12 cellular contexts compared by ENCODE assay signal in genomic region chr20:23695068-23695395, GRCh38. TPM values are rescaled to one million over a fixed set of nuclear protein-coding genes. Genes with fewer than 3 reads are reported as not detected.
"Had no signal": no experiment of that assay in that cellular context is flagged by ENCODE, and none has a peak within 500 bp of the region (broad histone marks: within the 10 kb centered on the region; RNA-seq: fewer than 3 reads in every experiment).

No MANE protein-coding gene starts in this region.

RNA-seq across cellular contexts. Expression of gene CST4, which starts 6.2 kb away (rescaled TPM):
- total RNA-seq: activated B cell treated with CpG ODN at 0.5 μM for 24 hours; activated CD4-positive, alpha-beta T cell treated with anti-CD3 and anti-CD28 coated beads for 36 hours; activated naive CD4-positive, alpha-beta T cell treated with anti-CD3 and anti-CD28 coated beads, Interleukin-2, amount 50 U/mL, for 72 hours; activated T-helper 17 cell treated with anti-CD3 and anti-CD28 coated beads, Interleukin-2, amount 50 U/mL, for 72 hours; adrenal gland; ascending aorta; liver; mononuclear cell; myocyte; sciatic nerve; temporal lobe; transverse colon had no signal
- polyA plus RNA-seq: adrenal gland, liver had no signal

RNA-seq across cellular contexts. Expression of gene CST1, which starts 55.7 kb away (rescaled TPM):
- total RNA-seq: activated B cell treated with CpG ODN at 0.5 μM for 24 hours; activated CD4-positive, alpha-beta T cell treated with anti-CD3 and anti-CD28 coated beads for 36 hours; activated naive CD4-positive, alpha-beta T cell treated with anti-CD3 and anti-CD28 coated beads, Interleukin-2, amount 50 U/mL, for 72 hours; activated T-helper 17 cell treated with anti-CD3 and anti-CD28 coated beads, Interleukin-2, amount 50 U/mL, for 72 hours; ascending aorta; liver; mononuclear cell; myocyte; temporal lobe; transverse colon had no signal
- polyA plus RNA-seq: liver had no signal

RNA-seq across cellular contexts. Expression of gene CST3, which starts 57.3 kb away (rescaled TPM):
- total RNA-seq: activated B cell treated with CpG ODN at 0.5 μM for 24 hours; activated T-helper 17 cell treated with anti-CD3 and anti-CD28 coated beads, Interleukin-2, amount 50 U/mL, for 72 hours had no signal
